Comparison of ENCODE assay signal across 9 cellular contexts in genomic region chr1:149937779-149938178, GRCh38. TPM values are rescaled to one million over a fixed set of nuclear protein-coding genes. Genes with fewer than 3 reads are reported as not detected.
DNase-seq lines count a peak whose midpoint lies in the region; ATAC-seq and TF ChIP-seq lines count a peak whose summit lies in the region.
"Had no signal": no experiment of that assay in that cellular context is flagged by ENCODE, and none has a peak within 500 bp of the region (broad histone marks: within the 10 kb centered on the region; RNA-seq: fewer than 3 reads in every experiment).

No MANE protein-coding gene starts in this region.

- TF ChIP-seq CTCF in hepatocyte (IDR thresholded peaks at IDR 0.05; ENCODE audit: poor library complexity) (no peak), thoracic aorta (IDR thresholded peaks at IDR 0.05) (no peak)

- H3K4me2 ChIP-seq in hepatocyte = peak overlapping the region; percentile 90

- no peak overlapping the region for H2AFZ ChIP-seq in hepatocyte

- no peaks in the 10 kb centered on the region for H4K20me1 ChIP-seq in hepatocyte (ENCODE audit: insufficient read depth, poor library complexity, severe bottlenecking)

- POLR2A ChIA-PET in activated CD8-positive, alpha-beta T cell treated with anti-CD3 and anti-CD28 coated beads, Interleukin-2, amount 10 ng/mL, durations not matched to agents 7 days and 5 days (lab: Charles Lee) = interaction anchor here (1.2 to 2.2 kb wide), 2 partner anchors 10 to 51 kb away, joined by 10 to 23 read pairs; partner anchors contain the start of gene SF3B4

- peaks cover 23% of the 10 kb centered on the region for H3K79me2 ChIP-seq in hepatocyte

- H3K4me3 Mint-ChIP-seq in activated T-cell treated with anti-CD3 and anti-CD28 coated beads, Interleukin-2, amount 50 U/mL, for 72 hours = peak overlapping the region; percentile 61 to 67
- peak overlapping the region; percentile 37 for H3K4me3 Mint-ChIP-seq in activated CD8-positive, alpha-beta T cell treated with anti-CD3 and anti-CD28 coated beads, Interleukin-2, amount 10 ng/mL, durations not matched to agents 7 days and 5 days

- H3K4me3 ChIP-seq in hepatocyte (no peak overlapping the region), thoracic aorta (peak overlapping the region; percentile 84)

- H3K36me3 ChIP-seq in hepatocyte (replicated peaks; ENCODE audit: insufficient read depth, low read depth) (no peaks in the 10 kb centered on the region), thoracic aorta (peaks cover 10% of the 10 kb centered on the region)

- no peaks in the 10 kb centered on the region for H3K9me3 Mint-ChIP-seq in activated T-cell treated with anti-CD3 and anti-CD28 coated beads, Interleukin-2, amount 50 U/mL, for 72 hours
- H3K9me3 Mint-ChIP-seq in activated CD8-positive, alpha-beta T cell treated with anti-CD3 and anti-CD28 coated beads, Interleukin-2, amount 10 ng/mL, durations not matched to agents 7 days and 5 days (ENCODE audit: insufficient read depth) = no peaks in the 10 kb centered on the region

- CTCF ChIA-PET in activated CD8-positive, alpha-beta T cell treated with anti-CD3 and anti-CD28 coated beads, Interleukin-2, amount 10 ng/mL, durations not matched to agents 7 days and 5 days (lab: Charles Lee) = interaction anchor here (0.8 to 2.7 kb wide), 4 partner anchors 9 to 61 kb away, joined by 3 to 11 read pairs (median 4); no protein-coding TSS in a partner anchor

- no peaks in the 10 kb centered on the region for H3K9me2 ChIP-seq in hepatocyte (replicated peaks; ENCODE audit: insufficient read depth)

- H3K27me3 ChIP-seq in hepatocyte = no peaks in the 10 kb centered on the region
- no peaks in the 10 kb centered on the region for H3K27me3 ChIP-seq in thoracic aorta (replicated peaks; ENCODE audit: insufficient read depth)

- no peak for DNase-seq in activated T-cell treated with anti-CD3 and anti-CD28 coated beads, Interleukin-2, amount 50 U/mL, for 72 hours
- DNase-seq in activated T-cell treated with anti-CD3 and anti-CD28 coated beads, Interleukin-2, amount 50 U/mL, for 48 hours = no peak
- DNase-seq in activated CD8-positive, alpha-beta T cell treated with anti-CD3 and anti-CD28 coated beads, Interleukin-2, amount 10 ng/mL, durations not matched to agents 7 days and 5 days = peak; percentile 33
- DNase-seq in hepatocyte (ENCODE audit: low spot score) = peak; percentile 25
- no peak for DNase-seq in thoracic aorta (ENCODE audit: low spot score)
- no peak for DNase-seq in NOMO-1 treated with dmso at 0.1 percent for 144 hours (lab: John Stamatoyannopoulos, UW; ENCODE audit: unreplicated experiment)
- DNase-seq in activated effector memory CD4-positive, alpha-beta T cell treated with Interleukin-2 at 50 U/mL for 16 hours = no peak
- DNase-seq: GOT3 had no signal

- H3K9me3 ChIP-seq in hepatocyte (ENCODE audit: low read depth) (no peaks in the 10 kb centered on the region), thoracic aorta (no peaks in the 10 kb centered on the region)

- H3K27ac ChIP-seq in hepatocyte (peak overlapping the region; percentile 87), thoracic aorta (peak overlapping the region; percentile 81 to 89)

- H3K27ac Mint-ChIP-seq in activated T-cell treated with anti-CD3 and anti-CD28 coated beads, Interleukin-2, amount 50 U/mL, for 72 hours = peak overlapping the region; percentile 7
- peak overlapping the region; percentile 65 for H3K27ac Mint-ChIP-seq in activated CD8-positive, alpha-beta T cell treated with anti-CD3 and anti-CD28 coated beads, Interleukin-2, amount 10 ng/mL, durations not matched to agents 7 days and 5 days

- ATAC-seq in activated T-cell treated with anti-CD3 and anti-CD28 coated beads, Interleukin-2, amount 50 U/mL, for 72 hours (replicated peaks in 1 of 2) = peak in 1 of 2 donors; percentile 28
- ATAC-seq in activated CD8-positive, alpha-beta T cell treated with anti-CD3 and anti-CD28 coated beads, Interleukin-2, amount 10 ng/mL, durations not matched to agents 7 days and 5 days = peak; percentile 57
- ATAC-seq in thoracic aorta (ENCODE audit: insufficient number of reproducible peaks, low FRiP score, low read depth) = no peak
- ATAC-seq in HG03342 (IDR thresholded peaks at IDR 0.05; ENCODE audit: unreplicated experiment) = no peak

- H3K27me3 Mint-ChIP-seq in activated T-cell treated with anti-CD3 and anti-CD28 coated beads, Interleukin-2, amount 50 U/mL, for 72 hours (ENCODE audit: low read depth) = no peaks in the 10 kb centered on the region
- no peaks in the 10 kb centered on the region for H3K27me3 Mint-ChIP-seq in activated CD8-positive, alpha-beta T cell treated with anti-CD3 and anti-CD28 coated beads, Interleukin-2, amount 10 ng/mL, durations not matched to agents 7 days and 5 days (ENCODE audit: low read depth)

- H3K4me1 ChIP-seq in hepatocyte (ENCODE audit: insufficient read depth) (peaks cover 28% of the 10 kb centered on the region), thoracic aorta (ENCODE audit: control insufficient read depth in 1 of 2, low read depth in 2 of 2) (peaks cover 24 to 49% of the 10 kb centered on the region in 2 donors)

- no peaks in the 10 kb centered on the region for H3K36me3 Mint-ChIP-seq in activated T-cell treated with anti-CD3 and anti-CD28 coated beads, Interleukin-2, amount 50 U/mL, for 72 hours (ENCODE audit: insufficient read depth in 2 of 2)
- H3K36me3 Mint-ChIP-seq in activated CD8-positive, alpha-beta T cell treated with anti-CD3 and anti-CD28 coated beads, Interleukin-2, amount 10 ng/mL, durations not matched to agents 7 days and 5 days (ENCODE audit: low read depth) = peaks cover under 1% of the 10 kb centered on the region

- peaks cover 35% of the 10 kb centered on the region for H3K4me1 Mint-ChIP-seq in activated T-cell treated with anti-CD3 and anti-CD28 coated beads, Interleukin-2, amount 50 U/mL, for 72 hours (ENCODE audit: low read depth)
- H3K4me1 Mint-ChIP-seq in activated CD8-positive, alpha-beta T cell treated with anti-CD3 and anti-CD28 coated beads, Interleukin-2, amount 10 ng/mL, durations not matched to agents 7 days and 5 days (ENCODE audit: low read depth) = peaks cover 39% of the 10 kb centered on the region

RNA-seq across cellular contexts. Expression of gene MTMR11, which starts 1.1 kb away (rescaled TPM):
- total RNA-seq in activated T-cell treated with anti-CD3 and anti-CD28 coated beads, Interleukin-2, amount 50 U/mL, for 72 hours = 1 to 10 TPM; 6.9 to 9.2 TPM
- total RNA-seq in activated CD8-positive, alpha-beta T cell treated with anti-CD3 and anti-CD28 coated beads, Interleukin-2, amount 10 ng/mL, durations not matched to agents 7 days and 5 days = 1 to 10 TPM; 1.0 to 1.2 TPM
- total RNA-seq in hepatocyte = 34.8 and 37.0 TPM in 2 replicates
- polyA plus RNA-seq in hepatocyte = 34.0 and 40.2 TPM in 2 replicates
- total RNA-seq in thoracic aorta = 10 to 100 TPM; 50.8 to 53.7 TPM

RNA-seq across cellular contexts. Expression of gene SF3B4, which starts 10.2 kb away (rescaled TPM):
- 10 to 100 TPM; 59.7 to 74.4 TPM for total RNA-seq in activated T-cell treated with anti-CD3 and anti-CD28 coated beads, Interleukin-2, amount 50 U/mL, for 72 hours
- total RNA-seq in activated CD8-positive, alpha-beta T cell treated with anti-CD3 and anti-CD28 coated beads, Interleukin-2, amount 10 ng/mL, durations not matched to agents 7 days and 5 days = 100 to 1,000 TPM; 102 to 106 TPM
- total RNA-seq in hepatocyte = 16.8 and 23.3 TPM in 2 replicates
- polyA plus RNA-seq in hepatocyte = 58.6 and 68.0 TPM in 2 replicates
- 10 to 100 TPM; 14.5 to 15.4 TPM for total RNA-seq in thoracic aorta

RNA-seq across cellular contexts. Expression of gene SV2A, which starts 20.1 kb away (rescaled TPM):
- total RNA-seq in activated T-cell treated with anti-CD3 and anti-CD28 coated beads, Interleukin-2, amount 50 U/mL, for 72 hours = 10 to 100 TPM; 13.0 to 14.8 TPM
- total RNA-seq in activated CD8-positive, alpha-beta T cell treated with anti-CD3 and anti-CD28 coated beads, Interleukin-2, amount 10 ng/mL, durations not matched to agents 7 days and 5 days = 10 to 100 TPM; 25.4 TPM
- total RNA-seq in hepatocyte (4.5 and 5.0 TPM in 2 replicates), thoracic aorta (10 to 100 TPM; 22.7 to 24.3 TPM)
- 5.5 and 8.9 TPM in 2 replicates for polyA plus RNA-seq in hepatocyte

RNA-seq across cellular contexts. Expression of gene BOLA1, which starts 38.4 kb away (rescaled TPM):
- 10 to 100 TPM; 26.9 to 29.4 TPM for total RNA-seq in activated T-cell treated with anti-CD3 and anti-CD28 coated beads, Interleukin-2, amount 50 U/mL, for 72 hours
- 10 to 100 TPM; 20.8 to 24.5 TPM for total RNA-seq in activated CD8-positive, alpha-beta T cell treated with anti-CD3 and anti-CD28 coated beads, Interleukin-2, amount 10 ng/mL, durations not matched to agents 7 days and 5 days
- 8.5 and 16.1 TPM in 2 replicates for total RNA-seq in hepatocyte
- 19.0 and 20.6 TPM in 2 replicates for polyA plus RNA-seq in hepatocyte
- total RNA-seq in thoracic aorta = 10 to 100 TPM; 25.7 to 46.0 TPM

Comparison
In these comparisons a context has a peak if more than half of its experiments do, and no peak if none do; other contexts are left out.
1. DNase-seq: peak in activated CD8-positive, alpha-beta T cell treated with anti-CD3 and anti-CD28 coated beads, Interleukin-2, amount 10 ng/mL, durations not matched to agents 7 days and 5 days (single experiment) and hepatocyte (single experiment); none in activated T-cell treated with anti-CD3 and anti-CD28 coated beads, Interleukin-2, amount 50 U/mL, for 72 hours (0 of 2), activated T-cell treated with anti-CD3 and anti-CD28 coated beads, Interleukin-2, amount 50 U/mL, for 48 hours (0 of 2), thoracic aorta (single experiment), NOMO-1 treated with dmso at 0.1 percent for 144 hours (single experiment) and activated effector memory CD4-positive, alpha-beta T cell treated with Interleukin-2 at 50 U/mL for 16 hours (single experiment).